In the genomic region with DNA sequence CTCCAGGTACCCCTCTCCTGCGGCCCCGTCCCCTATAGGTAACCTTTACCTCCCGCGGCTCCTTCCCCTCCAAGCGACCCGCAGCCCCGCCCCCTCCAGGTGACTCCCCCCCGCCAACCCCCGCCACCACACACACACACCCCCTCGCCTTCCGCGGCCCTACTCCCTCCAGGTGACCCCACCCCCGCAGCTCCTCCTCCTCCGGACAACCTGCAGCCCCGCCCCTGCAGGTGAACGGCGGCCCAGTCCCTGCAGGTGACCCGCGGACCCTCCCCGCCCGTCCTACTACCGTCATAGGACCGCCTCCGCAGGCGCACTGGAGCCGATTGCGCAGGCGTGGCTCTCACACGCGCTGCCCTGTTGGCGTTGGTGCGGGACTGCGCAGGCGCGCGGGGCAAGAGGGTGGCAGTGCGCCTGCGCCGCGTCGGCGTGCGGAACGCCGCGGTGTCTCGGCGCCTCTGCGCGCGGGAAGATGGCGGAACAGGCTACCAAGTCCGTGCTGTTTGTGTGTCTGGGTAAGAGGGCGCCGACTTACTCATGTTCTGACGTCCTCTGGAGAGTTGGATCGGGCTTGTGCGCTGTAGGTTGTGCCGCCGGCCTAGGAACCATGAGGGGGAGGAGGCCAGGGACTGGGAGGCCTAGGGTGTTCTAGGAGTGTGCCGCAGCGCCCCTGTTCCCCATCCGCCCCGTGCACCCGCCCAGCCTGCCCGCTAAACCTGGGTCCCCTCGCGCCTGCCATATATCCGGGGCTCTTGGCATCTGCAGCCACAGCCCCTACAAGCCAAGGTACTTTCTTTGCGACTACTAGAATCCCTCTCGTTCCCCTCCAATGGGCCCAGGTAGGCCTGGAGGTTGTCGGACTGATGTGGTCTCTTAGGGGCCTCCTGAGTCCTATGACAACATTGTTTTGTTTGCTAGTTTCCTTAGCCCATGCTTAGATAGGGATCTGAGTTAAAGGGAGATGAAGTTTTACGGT, we compare ENCODE assay signal across 1 cellular context.
TF ChIP-seq lines count a peak whose summit lies in the region.

Gene ACP1 (plus strand): TSS at position 455 of the 976 bp plus-strand sequence. CDS start 18 bp downstream, at position 473.

TF ChIP-seq in GM12878, 131 proteins besides CTCF, POLR2A, EP300 and RAD21 (continued from another document):
- no peak for TF ChIP-seq ATF2 (IDR thresholded peaks at IDR 0.05; ENCODE audit: low read length)
- no peak for TF ChIP-seq CBX5 (IDR thresholded peaks at IDR 0.05; ENCODE audit: low read depth)
- no peak for TF ChIP-seq SREBF2 (IDR thresholded peaks at IDR 0.05; ENCODE audit: low read length)
- no peak for TF ChIP-seq ASH2L (IDR thresholded peaks at IDR 0.05; ENCODE audit: borderline replicate concordance, low read depth)
- TF ChIP-seq CREB1 (IDR thresholded peaks at IDR 0.05; ENCODE audit: low read depth) = peak; percentile 69; the same call in 1 of the 2 replicates
- peak; percentile 78 for TF ChIP-seq MLLT1 (IDR thresholded peaks at IDR 0.05)
- peak; percentile 19; the same call in 1 of the 2 replicates for TF ChIP-seq FOXK2 (IDR thresholded peaks at IDR 0.05)
- TF ChIP-seq GATAD2B (conservative IDR thresholded peaks at IDR 0.05; ENCODE audit: low read depth) = peak; percentile 51; the same call in 1 of the 2 replicates
- TF ChIP-seq EGR1 (IDR thresholded peaks at IDR 0.05; ENCODE audit: borderline replicate concordance in 1 of 2, low read depth in 2 of 2, low read length in 2 of 2) = peak in 1 of 2 experiments; percentile 78; a peak in 1 of 3 replicates
- peak; percentile 27; the same call in 1 of the 2 replicates for TF ChIP-seq DPF2 (IDR thresholded peaks at IDR 0.05)
- TF ChIP-seq IRF4 (IDR thresholded peaks at IDR 0.05; ENCODE audit: low read depth, low read length) = 0 out of 2 replicates have a peak, but pooled peaks have one; percentile 8
- TF ChIP-seq MTA3 (IDR thresholded peaks at IDR 0.05; ENCODE audit: borderline replicate concordance, low read length) = no peak
- TF ChIP-seq SUPT20H (IDR thresholded peaks at IDR 0.05; ENCODE audit: borderline replicate concordance, control insufficient read depth, low read depth, low read length) = no peak
- TF ChIP-seq, protein P1, sequence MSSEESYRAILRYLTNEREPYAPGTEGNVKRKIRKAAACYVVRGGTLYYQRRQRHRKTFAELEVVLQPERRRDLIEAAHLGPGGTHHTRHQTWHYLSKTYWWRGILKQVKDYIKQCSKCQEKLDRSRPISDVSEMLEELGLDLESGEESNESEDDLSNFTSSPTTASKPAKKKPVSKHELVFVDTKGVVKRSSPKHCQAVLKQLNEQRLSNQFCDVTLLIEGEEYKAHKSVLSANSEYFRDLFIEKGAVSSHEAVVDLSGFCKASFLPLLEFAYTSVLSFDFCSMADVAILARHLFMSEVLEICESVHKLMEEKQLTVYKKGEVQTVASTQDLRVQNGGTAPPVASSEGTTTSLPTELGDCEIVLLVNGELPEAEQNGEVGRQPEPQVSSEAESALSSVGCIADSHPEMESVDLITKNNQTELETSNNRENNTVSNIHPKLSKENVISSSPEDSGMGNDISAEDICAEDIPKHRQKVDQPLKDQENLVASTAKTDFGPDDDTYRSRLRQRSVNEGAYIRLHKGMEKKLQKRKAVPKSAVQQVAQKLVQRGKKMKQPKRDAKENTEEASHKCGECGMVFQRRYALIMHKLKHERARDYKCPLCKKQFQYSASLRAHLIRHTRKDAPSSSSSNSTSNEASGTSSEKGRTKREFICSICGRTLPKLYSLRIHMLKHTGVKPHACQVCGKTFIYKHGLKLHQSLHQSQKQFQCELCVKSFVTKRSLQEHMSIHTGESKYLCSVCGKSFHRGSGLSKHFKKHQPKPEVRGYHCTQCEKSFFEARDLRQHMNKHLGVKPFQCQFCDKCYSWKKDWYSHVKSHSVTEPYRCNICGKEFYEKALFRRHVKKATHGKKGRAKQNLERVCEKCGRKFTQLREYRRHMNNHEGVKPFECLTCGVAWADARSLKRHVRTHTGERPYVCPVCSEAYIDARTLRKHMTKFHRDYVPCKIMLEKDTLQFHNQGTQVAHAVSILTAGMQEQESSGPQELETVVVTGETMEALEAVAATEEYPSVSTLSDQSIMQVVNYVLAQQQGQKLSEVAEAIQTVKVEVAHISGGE (CRISPR knock-in tag; IDR thresholded peaks at IDR 0.05) = no peak
- no peak for TF ChIP-seq NR2C1 (IDR thresholded peaks at IDR 0.05)
- TF ChIP-seq, protein P2, sequence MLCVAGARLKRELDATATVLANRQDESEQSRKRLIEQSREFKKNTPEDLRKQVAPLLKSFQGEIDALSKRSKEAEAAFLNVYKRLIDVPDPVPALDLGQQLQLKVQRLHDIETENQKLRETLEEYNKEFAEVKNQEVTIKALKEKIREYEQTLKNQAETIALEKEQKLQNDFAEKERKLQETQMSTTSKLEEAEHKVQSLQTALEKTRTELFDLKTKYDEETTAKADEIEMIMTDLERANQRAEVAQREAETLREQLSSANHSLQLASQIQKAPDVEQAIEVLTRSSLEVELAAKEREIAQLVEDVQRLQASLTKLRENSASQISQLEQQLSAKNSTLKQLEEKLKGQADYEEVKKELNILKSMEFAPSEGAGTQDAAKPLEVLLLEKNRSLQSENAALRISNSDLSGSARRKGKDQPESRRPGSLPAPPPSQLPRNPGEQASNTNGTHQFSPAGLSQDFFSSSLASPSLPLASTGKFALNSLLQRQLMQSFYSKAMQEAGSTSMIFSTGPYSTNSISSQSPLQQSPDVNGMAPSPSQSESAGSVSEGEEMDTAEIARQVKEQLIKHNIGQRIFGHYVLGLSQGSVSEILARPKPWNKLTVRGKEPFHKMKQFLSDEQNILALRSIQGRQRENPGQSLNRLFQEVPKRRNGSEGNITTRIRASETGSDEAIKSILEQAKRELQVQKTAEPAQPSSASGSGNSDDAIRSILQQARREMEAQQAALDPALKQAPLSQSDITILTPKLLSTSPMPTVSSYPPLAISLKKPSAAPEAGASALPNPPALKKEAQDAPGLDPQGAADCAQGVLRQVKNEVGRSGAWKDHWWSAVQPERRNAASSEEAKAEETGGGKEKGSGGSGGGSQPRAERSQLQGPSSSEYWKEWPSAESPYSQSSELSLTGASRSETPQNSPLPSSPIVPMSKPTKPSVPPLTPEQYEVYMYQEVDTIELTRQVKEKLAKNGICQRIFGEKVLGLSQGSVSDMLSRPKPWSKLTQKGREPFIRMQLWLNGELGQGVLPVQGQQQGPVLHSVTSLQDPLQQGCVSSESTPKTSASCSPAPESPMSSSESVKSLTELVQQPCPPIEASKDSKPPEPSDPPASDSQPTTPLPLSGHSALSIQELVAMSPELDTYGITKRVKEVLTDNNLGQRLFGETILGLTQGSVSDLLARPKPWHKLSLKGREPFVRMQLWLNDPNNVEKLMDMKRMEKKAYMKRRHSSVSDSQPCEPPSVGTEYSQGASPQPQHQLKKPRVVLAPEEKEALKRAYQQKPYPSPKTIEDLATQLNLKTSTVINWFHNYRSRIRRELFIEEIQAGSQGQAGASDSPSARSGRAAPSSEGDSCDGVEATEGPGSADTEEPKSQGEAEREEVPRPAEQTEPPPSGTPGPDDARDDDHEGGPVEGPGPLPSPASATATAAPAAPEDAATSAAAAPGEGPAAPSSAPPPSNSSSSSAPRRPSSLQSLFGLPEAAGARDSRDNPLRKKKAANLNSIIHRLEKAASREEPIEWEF (IDR thresholded peaks at IDR 0.05; ENCODE audit: insufficient replicate concordance, low read depth, low read length) = no peak
- TF ChIP-seq NBN (IDR thresholded peaks at IDR 0.05) = peak; percentile 84
- TF ChIP-seq REST (IDR thresholded peaks at IDR 0.05; ENCODE audit: low read depth, low read length) = peak; percentile 43; the same call in 1 of the 2 replicates
- TF ChIP-seq ATF7 (IDR thresholded peaks at IDR 0.05; ENCODE audit: low read depth) = no peak
- no peak for TF ChIP-seq TBL1XR1 (IDR thresholded peaks at IDR 0.05; ENCODE audit: low read depth, low read length)
- TF ChIP-seq JUND (IDR thresholded peaks at IDR 0.05; ENCODE audit: low read depth, low read length) = no peak
- TF ChIP-seq, protein P3, sequence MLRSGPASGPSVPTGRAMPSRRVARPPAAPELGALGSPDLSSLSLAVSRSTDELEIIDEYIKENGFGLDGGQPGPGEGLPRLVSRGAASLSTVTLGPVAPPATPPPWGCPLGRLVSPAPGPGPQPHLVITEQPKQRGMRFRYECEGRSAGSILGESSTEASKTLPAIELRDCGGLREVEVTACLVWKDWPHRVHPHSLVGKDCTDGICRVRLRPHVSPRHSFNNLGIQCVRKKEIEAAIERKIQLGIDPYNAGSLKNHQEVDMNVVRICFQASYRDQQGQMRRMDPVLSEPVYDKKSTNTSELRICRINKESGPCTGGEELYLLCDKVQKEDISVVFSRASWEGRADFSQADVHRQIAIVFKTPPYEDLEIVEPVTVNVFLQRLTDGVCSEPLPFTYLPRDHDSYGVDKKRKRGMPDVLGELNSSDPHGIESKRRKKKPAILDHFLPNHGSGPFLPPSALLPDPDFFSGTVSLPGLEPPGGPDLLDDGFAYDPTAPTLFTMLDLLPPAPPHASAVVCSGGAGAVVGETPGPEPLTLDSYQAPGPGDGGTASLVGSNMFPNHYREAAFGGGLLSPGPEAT (IDR thresholded peaks at IDR 0.05; ENCODE audit: low read depth) = peak; percentile 88
- peak; percentile 77; the same call in 1 of the 2 replicates for TF ChIP-seq SMARCA5 (IDR thresholded peaks at IDR 0.05)
- TF ChIP-seq, protein P4, sequence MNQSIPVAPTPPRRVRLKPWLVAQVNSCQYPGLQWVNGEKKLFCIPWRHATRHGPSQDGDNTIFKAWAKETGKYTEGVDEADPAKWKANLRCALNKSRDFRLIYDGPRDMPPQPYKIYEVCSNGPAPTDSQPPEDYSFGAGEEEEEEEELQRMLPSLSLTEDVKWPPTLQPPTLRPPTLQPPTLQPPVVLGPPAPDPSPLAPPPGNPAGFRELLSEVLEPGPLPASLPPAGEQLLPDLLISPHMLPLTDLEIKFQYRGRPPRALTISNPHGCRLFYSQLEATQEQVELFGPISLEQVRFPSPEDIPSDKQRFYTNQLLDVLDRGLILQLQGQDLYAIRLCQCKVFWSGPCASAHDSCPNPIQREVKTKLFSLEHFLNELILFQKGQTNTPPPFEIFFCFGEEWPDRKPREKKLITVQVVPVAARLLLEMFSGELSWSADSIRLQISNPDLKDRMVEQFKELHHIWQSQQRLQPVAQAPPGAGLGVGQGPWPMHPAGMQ (IDR thresholded peaks at IDR 0.05; ENCODE audit: borderline replicate concordance) = no peak
- no peak for TF ChIP-seq BCL11A (IDR thresholded peaks at IDR 0.05; ENCODE audit: low read depth, low read length)
